1 cellular context compared by ENCODE assay signal in genomic region chr2:74536166-74536950, GRCh38.
TF ChIP-seq lines count a peak whose summit lies in the region.

No MANE protein-coding gene starts in this region.

TF ChIP-seq in H1, 55 proteins besides CTCF, POLR2A, EP300 and RAD21:
- TF ChIP-seq SIN3A (conservative IDR thresholded peaks at IDR 0.05 in 1 of 2, IDR thresholded peaks at IDR 0.05 in 1 of 2; ENCODE audit: low read depth in 1 of 2, low read length in 2 of 2) (no peak), SRF (IDR thresholded peaks at IDR 0.05; ENCODE audit: low read depth, low read length) (no peak)
